In genomic region chr18:51197661-51198424, GRCh38 we compare ENCODE assay signal across 8 cellular contexts. TPM values are rescaled to one million over a fixed set of nuclear protein-coding genes. Genes with fewer than 3 reads are reported as not detected.
A peak's percentile ranks its signal among the peaks of the same experiment; 100 is the strongest.
DNase-seq lines count a peak whose midpoint lies in the region; ATAC-seq and TF ChIP-seq lines count a peak whose summit lies in the region.

MEX3C (minus strand) TSS chr18:51197681; CDS start chr18:51197320, 361 bp downstream.

- peaks cover 27% of the 10 kb centered on the region for H4K20me1 ChIP-seq in SK-N-SH (ENCODE audit: insufficient read depth)

- CTCF ChIA-PET in SK-N-SH (lab: Yijun Ruan, JAX): interaction anchor here (0.9 to 1.4 kb wide), 2 partner anchors 19 to 187 kb away, joined by 3 read pairs; no protein-coding TSS in a partner anchor

- no peaks in the 10 kb centered on the region for H3K27me3 ChIP-seq in SK-N-SH (ENCODE audit: insufficient read depth)

- TF ChIP-seq RAD21 in SK-N-SH (IDR thresholded peaks at IDR 0.05; ENCODE audit: low read length): peak; percentile 33

- H3K9ac ChIP-seq in SK-N-SH: peak within 1 kb of the TSS; percentile 91

- H3F3A ChIP-seq in SK-N-SH (replicated peaks; ENCODE audit: insufficient read depth): peaks cover 16% of the 10 kb centered on the region

- no peaks in the 10 kb centered on the region for H3K9me2 ChIP-seq in SK-N-SH

- peaks cover 9 to 14% of the 10 kb centered on the region in 2 experiments; a peak in 3 of 4 replicates for H3K4me1 ChIP-seq in SK-N-SH (ENCODE audit: control insufficient read depth in 1 of 2, insufficient read depth in 2 of 2, low read depth in 1 of 2, low read length in 1 of 2)

- peak in 1 of 2 experiments; percentile 33; a peak in 2 of 4 replicates for TF ChIP-seq EP300 in SK-N-SH (IDR thresholded peaks at IDR 0.05; ENCODE audit: borderline replicate concordance in 1 of 2, low read depth in 1 of 2, low read length in 1 of 2)

- DNase-seq in GM10266 (ENCODE audit: extremely low spot score) (peak; percentile 95), NCI-H1048 (lab: John Stamatoyannopoulos, UW) (peak; percentile 100), SK-N-SH (peak; percentile 92), germinal center (ENCODE audit: low spot score) (peak; percentile 97), non-pigmented ciliary epithelial cell (ENCODE audit: low read depth) (peak; percentile 95), superior temporal gyrus (ENCODE audit: extremely low spot score) (peak; percentile 99)
- DNase-seq in activated naive CD4-positive, alpha-beta T cell treated with anti-CD3 and anti-CD28 coated beads, Interleukin-2, amount 50 U/mL, for 16 hours: peak; percentile 99

- ATAC-seq in HG02588 (IDR thresholded peaks at IDR 0.05; ENCODE audit: unreplicated experiment): peak; percentile 72

- H3K4me3 ChIP-seq in SK-N-SH (ENCODE audit: low read depth in 2 of 2, low read length in 1 of 2): peak within 1 kb of the TSS; percentile 76 to 98

- peak within 1 kb of the TSS; percentile 80 for H3K4me2 ChIP-seq in SK-N-SH

- H3K9me3 ChIP-seq in SK-N-SH: no peaks in the 10 kb centered on the region

- peaks cover 40% of the 10 kb centered on the region for H3K79me2 ChIP-seq in SK-N-SH (ENCODE audit: insufficient read depth)

- peaks cover 0 to 6% of the 10 kb centered on the region in 2 experiments for H3K36me3 ChIP-seq in SK-N-SH (replicated peaks in 1 of 2; ENCODE audit: control insufficient read depth in 1 of 2, insufficient read depth in 2 of 2, low read length in 1 of 2)

- WGBS in SK-N-SH (ENCODE audit: low lambda C conversion rate): under 1% methylated on average over 41 of the region's 51 CpGs

- H2AFZ ChIP-seq in SK-N-SH (ENCODE audit: low read depth): peak within 1 kb of the TSS; percentile 91

- TF ChIP-seq CTCF in GM10266 (IDR thresholded peaks at IDR 0.05; ENCODE audit: control insufficient read depth, insufficient read depth, low read depth, missing control alignments) (peak; percentile 13), SK-N-SH (IDR thresholded peaks at IDR 0.05) (peak; percentile 34)

- POLR2A ChIA-PET in SK-N-SH (lab: Yijun Ruan, JAX): interaction anchor here (0.6 to 1.6 kb wide), 11 partner anchors 9 to 168 kb away, joined by 3 to 9 read pairs (median 3); partner anchors contain the start of gene SMAD4

- peak within 1 kb of the TSS; percentile 91 to 97 for H3K27ac ChIP-seq in SK-N-SH (ENCODE audit: low read depth in 2 of 2, low read length in 1 of 2)

TF ChIP-seq in SK-N-SH, 30 proteins besides CTCF, POLR2A, EP300 and RAD21 (continues in another document):
- TF ChIP-seq USF2 (IDR thresholded peaks at IDR 0.05; ENCODE audit: borderline replicate concordance, low read depth, low read length) (no peak), NFIC (IDR thresholded peaks at IDR 0.05; ENCODE audit: borderline replicate concordance) (no peak), RCOR1 (IDR thresholded peaks at IDR 0.05; ENCODE audit: low read length) (no peak), TAF1 (IDR thresholded peaks at IDR 0.05; ENCODE audit: borderline replicate concordance, low read depth, low read length) (peak; percentile 53), PBX3 (IDR thresholded peaks at IDR 0.05) (peak; percentile 99), EZH2phosphoT487 (IDR thresholded peaks at IDR 0.05; ENCODE audit: borderline replicate concordance, low read depth) (no peak), ZBTB33 (IDR thresholded peaks at IDR 0.05; ENCODE audit: borderline replicate concordance, low read depth) (no peak), FOXJ3 (CRISPR knock-in tag; IDR thresholded peaks at IDR 0.05) (no peak), TEAD4 (IDR thresholded peaks at IDR 0.05; ENCODE audit: borderline replicate concordance, insufficient read depth) (no peak), FOXM1 (IDR thresholded peaks at IDR 0.05; ENCODE audit: low read depth) (no peak), CHD2 (IDR thresholded peaks at IDR 0.05; ENCODE audit: low read length, partially characterized antibody) (peak; percentile 49), SMC3 (IDR thresholded peaks at IDR 0.05; ENCODE audit: low read depth, low read length) (no peak), REST (IDR thresholded peaks at IDR 0.05; ENCODE audit: low read depth, low read length) (no peak), SIN3A (IDR thresholded peaks at IDR 0.05; ENCODE audit: borderline replicate concordance, low read depth, low read length) (no peak), MAX (IDR thresholded peaks at IDR 0.05; ENCODE audit: low read depth) (peak; percentile 74), MEF2A (IDR thresholded peaks at IDR 0.05; ENCODE audit: borderline replicate concordance, low read depth) (no peak), POLR2AphosphoS5 (IDR thresholded peaks at IDR 0.05; ENCODE audit: low read depth, low read length) (peak; percentile 95), YY1 (IDR thresholded peaks at IDR 0.05; ENCODE audit: low read depth) (0 out of 2 replicates have a peak, but pooled peaks have one; percentile 14), GABPA (IDR thresholded peaks at IDR 0.05; ENCODE audit: low read depth) (peak; percentile 13; the same call in 1 of the 2 replicates), FOSL2 (IDR thresholded peaks at IDR 0.05; ENCODE audit: borderline replicate concordance, low read depth) (no peak)

RNA-seq across cellular contexts. Expression of gene MEX3C, which starts in this region (rescaled TPM):
- polyA plus RNA-seq in SK-N-SH (2012; rRNA removed): 25.1 and 29.9 TPM in 2 replicates
- polyA plus RNA-seq in SK-N-SH (2012; cell fraction: cytosol; rRNA removed): 28.4 and 29.5 TPM in 2 replicates
- 9.1 and 20.1 TPM in 2 replicates for polyA plus RNA-seq in SK-N-SH (2012; cell fraction: nucleus; rRNA removed)

Comparison
In these comparisons a context has a peak if more than half of its experiments do, and no peak if none do; other contexts are left out.
1. Peak in every context shown above with its lines: DNase-seq, ATAC-seq, H3K4me3 ChIP-seq and H3K27ac ChIP-seq.